8 cellular contexts compared by ENCODE assay signal in the genomic region with DNA sequence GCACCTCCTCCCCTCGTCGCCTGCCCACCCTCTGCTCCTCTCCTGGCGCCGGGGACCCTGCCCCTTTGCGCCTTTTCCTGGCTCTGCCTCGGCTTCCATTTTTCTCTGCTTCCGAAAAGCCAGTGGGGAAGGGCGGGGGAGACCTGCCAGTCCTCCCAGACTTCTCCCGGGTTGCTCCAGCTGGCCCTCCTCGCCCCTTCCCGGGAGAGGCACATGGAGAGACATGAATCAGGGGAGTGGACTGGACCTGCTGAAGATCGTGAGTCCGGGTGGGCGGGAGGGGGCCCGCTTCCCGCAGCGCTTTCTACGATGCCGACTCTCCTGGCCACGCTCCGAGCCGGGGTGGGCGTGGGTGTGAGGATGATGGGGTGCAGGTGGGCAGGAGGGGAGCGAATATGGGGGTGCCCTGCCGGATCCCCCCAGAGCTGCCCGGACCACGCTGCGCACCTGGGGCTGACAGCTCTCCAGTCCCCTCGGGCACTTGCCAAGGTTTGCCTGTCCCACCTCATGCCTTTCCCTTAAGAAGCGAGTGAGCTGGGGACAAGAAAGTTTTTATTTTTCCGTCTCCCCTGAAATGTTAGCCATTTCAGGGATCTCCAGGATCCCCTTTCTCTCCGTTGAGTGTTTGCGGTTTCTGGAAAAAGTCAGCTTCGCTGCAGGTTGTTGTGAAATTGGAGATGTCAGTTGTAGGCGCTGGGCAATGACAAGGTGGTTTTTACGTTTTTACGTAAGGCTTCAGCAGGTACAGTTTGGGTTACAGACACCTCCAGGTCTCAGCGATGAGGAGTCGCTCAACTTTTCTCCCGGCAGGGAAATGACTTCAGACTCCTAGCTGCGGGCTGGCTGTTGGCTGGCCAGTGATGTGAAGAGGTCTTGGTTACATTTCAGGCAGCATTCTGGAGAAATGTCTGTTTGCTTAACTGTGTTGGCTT. TPM values are rescaled to one million over a fixed set of nuclear protein-coding genes. Genes with fewer than 3 reads are reported as not detected.
A peak's percentile ranks its signal among the peaks of the same experiment; 100 is the strongest.
DNase-seq lines count a peak whose midpoint lies in the region; ATAC-seq and TF ChIP-seq lines count a peak whose summit lies in the region.

No MANE protein-coding gene starts in this region.

- no peaks in the 10 kb centered on the region for H3K36me3 ChIP-seq in BJ (ENCODE audit: control insufficient read depth, insufficient read depth, low read length)
- H3K36me3 ChIP-seq in PC-9 (ENCODE audit: low read depth): no peaks in the 10 kb centered on the region
- no peaks in the 10 kb centered on the region for H3K36me3 ChIP-seq in gastroesophageal sphincter

- intact Hi-C loops in PC-9 (cut with micrococcal nuclease; ENCODE audit: unreplicated experiment): no loop called here

- TF ChIP-seq CTCF in BJ (IDR thresholded peaks at IDR 0.05; ENCODE audit: insufficient read depth, low read depth, low read length) (no peak), PC-9 (conservative IDR thresholded peaks at IDR 0.05) (no peak), gastroesophageal sphincter (IDR thresholded peaks at IDR 0.05) (peak in 1 of 4 experiments; percentile 25), omental fat pad (IDR thresholded peaks at IDR 0.05) (no peak)

- peaks cover 15% of the 10 kb centered on the region for H3K27me3 ChIP-seq in BJ (ENCODE audit: control insufficient read depth, insufficient read depth, low read length)
- H3K27me3 ChIP-seq in PC-9 (ENCODE audit: insufficient read depth, low read depth): no peaks in the 10 kb centered on the region; the same call in 1 of the 2 replicates
- peaks cover 8% of the 10 kb centered on the region for H3K27me3 ChIP-seq in gastroesophageal sphincter

- DNase-seq in BJ (ENCODE audit: low read depth): no peak
- DNase-seq in PC-9: no peak
- DNase-seq in omental fat pad (ENCODE audit: low spot score): no peak
- no peak for DNase-seq in NCI-H1694 (lab: John Stamatoyannopoulos, UW)

- 7% methylated on average over 10 of the region's 41 CpGs; no CpG with 5 or more reads in 1 of the 2 donors for WGBS in gastroesophageal sphincter (ENCODE audit: low coverage in 1 of 2), 2 donors

- H3K9me3 ChIP-seq in PC-9 (ENCODE audit: insufficient read depth, low read depth) (no peaks in the 10 kb centered on the region), gastroesophageal sphincter (no peaks in the 10 kb centered on the region)

- TF ChIP-seq EP300 in gastroesophageal sphincter (IDR thresholded peaks at IDR 0.05): no peak

- H3K4me3 ChIP-seq in BJ (ENCODE audit: low read depth, low read length) (peak overlapping the region; percentile 29), PC-9 (peak overlapping the region; percentile 14; the same call in 1 of the 2 replicates), gastroesophageal sphincter (peak overlapping the region; percentile 58 to 79)

- no peaks in the 10 kb centered on the region for H3K9me2 ChIP-seq in PC-9 (ENCODE audit: insufficient read depth)

- no TSS peak for BruUV-seq in PC-9 (replicated peaks; lab: Mats Ljungman, UMichigan)

- H3F3A ChIP-seq in PC-9 (ENCODE audit: insufficient read depth, low read depth): no peaks in the 10 kb centered on the region

- POLR2A ChIA-PET in BJ (lab: Charles Lee): no interaction called here
- POLR2A ChIA-PET in PC-9 (lab: Charles Lee; ENCODE audit: unreplicated experiment): no interaction called here

- H3K27ac ChIP-seq in PC-9: no peak overlapping the region
- H3K27ac ChIP-seq in gastroesophageal sphincter: peak overlapping the region; percentile 91 to 93 (median 92)

- H3K4me1 ChIP-seq in PC-9 (replicated peaks; ENCODE audit: insufficient read depth) (no peaks in the 10 kb centered on the region), gastroesophageal sphincter (peaks cover 0 to 40% (median 7%) of the 10 kb centered on the region in 3 donors)

- H3K4me2 ChIP-seq in PC-9: peak overlapping the region; percentile 54

- TF ChIP-seq POLR2A in gastroesophageal sphincter (IDR thresholded peaks at IDR 0.05): no peak

- H4K20me1 ChIP-seq in PC-9 (ENCODE audit: insufficient read depth): no peaks in the 10 kb centered on the region

- H3K79me2 ChIP-seq in PC-9 (ENCODE audit: low read depth): no peaks in the 10 kb centered on the region

- ATAC-seq in gastroesophageal sphincter: no peak
- ATAC-seq in omental fat pad (ENCODE audit: low FRiP score): peak; percentile 38
- ATAC-seq in HG03280 (IDR thresholded peaks at IDR 0.05; ENCODE audit: unreplicated experiment): no peak
- ATAC-seq in GM21381 (IDR thresholded peaks at IDR 0.05; ENCODE audit: unreplicated experiment): no peak
- no peak for ATAC-seq in GM19397 (IDR thresholded peaks at IDR 0.05; ENCODE audit: unreplicated experiment)

- no peak overlapping the region for H2AFZ ChIP-seq in PC-9

- CTCF ChIA-PET in BJ (lab: Yijun Ruan, JAX): interaction anchor here (1.3 kb wide), 1 partner anchor 11 kb away, joined by 3 read pairs; no protein-coding TSS in a partner anchor
- CTCF ChIA-PET in PC-9 (lab: Charles Lee): no interaction called here

RNA-seq across cellular contexts. Expression of a gene that starts 1.0 kb away (rescaled TPM):
- 0.10 and 0.12 TPM in 2 replicates for polyA plus RNA-seq in BJ (2011; rRNA removed)
- not detected in 2 replicates for polyA minus RNA-seq in BJ (2011; rRNA and poly(A)+ RNA removed)
- total RNA-seq in PC-9 (2021) (not detected in 2 replicates), gastroesophageal sphincter (100 to 1,000 TPM in 2 of 4 donors, 10 to 100 TPM in 2; 60.3 to 158 (median 89.1) TPM), omental fat pad (10 to 100 TPM in 1 of 4 donors, 1 to 10 TPM in 3; 2.0 to 12.1 (median 6.1) TPM)

Comparison
In these comparisons a context has a peak if more than half of its experiments do, and no peak if none do; other contexts are left out.
1. H3K4me3 ChIP-seq: peak in every context shown above with its lines; median percentile 68 in gastroesophageal sphincter; 29 in BJ; 14 in PC-9.
2. RNA of a gene that starts 1.0 kb away (total RNA-seq): 60.3 to 158 TPM in gastroesophageal sphincter; 2.0 to 12.1 TPM in omental fat pad and not detected in PC-9; every median in the first group is over 4 times any median in the second.